8 cellular contexts compared by ENCODE assay signal in genomic region chr9:124852829-124853531, GRCh38. TPM values are rescaled to one million over a fixed set of nuclear protein-coding genes. Genes with fewer than 3 reads are reported as not detected.
A peak's percentile ranks its signal among the peaks of the same experiment; 100 is the strongest.
DNase-seq lines count a peak whose midpoint lies in the region; ATAC-seq and TF ChIP-seq lines count a peak whose summit lies in the region.

WDR38 (plus strand) TSS chr9:124853460; CDS start chr9:124853532, 72 bp downstream.

- no peaks in the 10 kb centered on the region for H3K9me3 ChIP-seq in right lobe of liver

- intact Hi-C loops in dorsolateral prefrontal cortex (cut with DNase I) (loop anchor here (1.0 to 5.0 kb wide), 5 partner anchors 39 to 236 kb away; no protein-coding TSS in a partner anchor), right lobe of liver (cut with DNase I) (loop anchor here (5.0 kb wide), 1 partner anchor 76 kb away; the partner anchor contains the start of gene OLFML2A (in 2 of the 2))

- TF ChIP-seq POLR2A in right lobe of liver (IDR thresholded peaks at IDR 0.05): no peak

- peak; percentile 76 for DNase-seq in NCI-H82 (lab: John Stamatoyannopoulos, UW)
- DNase-seq in NCI-H82 treated with DMSO at 0.1 percent for 48 hours (lab: John Stamatoyannopoulos, UW; ENCODE audit: unreplicated experiment): no peak
- peak; percentile 45 for DNase-seq in NCI-H524 treated with DMSO at 0.1 percent for 48 hours (lab: John Stamatoyannopoulos, UW)
- DNase-seq in activated CD4-positive, alpha-beta T cell treated with anti-CD3 and anti-CD28 coated beads, Interleukin-2, amount 50 U/mL, for 4 hours: peak; percentile 57 to 62
- peak in 7 of 10 donors; percentile 48 to 87 (median 60) for DNase-seq in dorsolateral prefrontal cortex
- peak; percentile 74 to 81 (median 80) for DNase-seq in right lobe of liver
- DNase-seq in stimulated activated CD4-positive, alpha-beta T cell treated with anti-CD3 and anti-CD28 coated beads, Interleukin-4, amount 100 ng/mL, for 48 hours (ENCODE audit: low read depth in 2 of 2): peak; percentile 66

- ATAC-seq in HG03039 (IDR thresholded peaks at IDR 0.05; ENCODE audit: unreplicated experiment) (peak; percentile 56), right lobe of liver (peak; percentile 86 to 95 (median 89))

- no CpG with 5 or more reads among the region's 51 CpGs for WGBS in right lobe of liver (ENCODE audit: insufficient coverage, low coverage, low lambda C conversion rate, missing lambda C conversion rate)

- peaks cover 0 to 11% (median 4%) of the 10 kb centered on the region in 4 donors for H3K36me3 ChIP-seq in right lobe of liver

- H3K27me3 ChIP-seq in dorsolateral prefrontal cortex (no peaks in the 10 kb centered on the region), right lobe of liver (no peaks in the 10 kb centered on the region)

- H3K27ac ChIP-seq in dorsolateral prefrontal cortex: peak within 1 kb of the TSS in 50 of 59 donors; percentile 8 to 83 (median 60)
- H3K27ac ChIP-seq in right lobe of liver: no peak within 1 kb of the TSS

- H3K4me3 ChIP-seq in dorsolateral prefrontal cortex (peak within 1 kb of the TSS; percentile 7 to 70 (median 53)), right lobe of liver (peak within 1 kb of the TSS; percentile 20 to 50 (median 46))

- H3K4me1 ChIP-seq in right lobe of liver: peaks cover 0 to 3% (median 0%) of the 10 kb centered on the region in 4 donors

- TF ChIP-seq CTCF in dorsolateral prefrontal cortex (IDR thresholded peaks at IDR 0.05 in 54 of 56, conservative IDR thresholded peaks at IDR 0.05 in 2 of 56; ENCODE audit: low read depth in 1 of 56, partially characterized antibody in 56 of 56) (peak; percentile 87 to 100 (median 98)), right lobe of liver (IDR thresholded peaks at IDR 0.05) (peak; percentile 96 to 99 (median 98))

RNA-seq across cellular contexts. Expression of gene WDR38, which starts in this region (rescaled TPM):
- total RNA-seq in dorsolateral prefrontal cortex (1 to 10 TPM in 1 of 120 experiments, under 1 TPM in 20, not detected in 99; 0.36 to 1.2 (median 0.64) TPM), right lobe of liver (not detected)

Comparison
In these comparisons a context has a peak if more than half of its experiments do, and no peak if none do; other contexts are left out.
1. Peak in DNase-seq, ATAC-seq and H3K4me3 ChIP-seq in right lobe of liver; RNA of the gene not detected or under 1 TPM.
2. H3K27ac ChIP-seq: peak in dorsolateral prefrontal cortex (50 of 59); none in right lobe of liver (0 of 3).